Comparison of ENCODE assay signal across 8 cellular contexts in the genomic region with DNA sequence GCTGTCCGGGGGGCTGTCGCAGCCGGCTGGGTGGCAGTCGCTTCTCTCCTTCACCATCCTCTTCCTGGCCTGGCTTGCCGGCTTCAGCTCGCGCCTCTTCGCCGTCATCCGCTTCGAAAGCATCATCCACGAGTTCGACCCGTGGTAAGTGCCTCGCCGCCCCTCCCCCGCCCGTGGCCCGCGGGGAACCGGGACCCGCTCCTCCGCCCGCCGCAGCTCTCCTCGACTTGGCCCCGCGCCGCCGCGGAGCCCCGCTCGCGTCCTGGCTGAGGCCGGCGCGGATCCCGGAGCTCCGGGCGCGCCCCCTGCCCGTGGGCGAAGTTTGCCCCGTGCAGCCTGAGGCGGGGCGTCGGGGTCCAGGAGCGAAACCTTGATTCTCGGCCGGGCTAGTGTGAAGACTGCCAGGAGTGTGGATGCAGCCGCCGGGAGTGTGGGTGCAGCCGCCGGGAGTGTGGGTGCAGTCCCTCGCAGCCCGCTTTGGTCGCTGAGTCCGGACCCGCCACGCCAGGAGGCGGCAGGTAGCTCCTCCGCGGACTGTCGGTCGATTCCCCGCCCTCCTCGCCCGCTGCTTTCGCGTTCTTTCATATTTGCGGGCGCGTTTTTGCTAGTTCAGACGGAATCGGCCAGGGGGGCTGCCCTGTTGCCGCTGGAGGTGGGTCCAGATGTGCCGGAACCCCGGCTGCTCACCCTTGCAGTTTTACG. TPM values are rescaled to one million over a fixed set of nuclear protein-coding genes. Genes with fewer than 3 reads are reported as not detected.
DNase-seq lines count a peak whose midpoint lies in the region; ATAC-seq and TF ChIP-seq lines count a peak whose summit lies in the region.

No MANE protein-coding gene starts in this region.

- H3K4me1 Mint-ChIP-seq in activated naive CD4-positive, alpha-beta T cell treated with anti-CD3 and anti-CD28 coated beads, Interleukin-2, amount 50 U/mL, for 24 hours = peaks cover 29% of the 10 kb centered on the region

- TF ChIP-seq POLR2A in uterus (IDR thresholded peaks at IDR 0.05) = no peak

- peaks cover 6% of the 10 kb centered on the region for H3K36me3 Mint-ChIP-seq in activated naive CD4-positive, alpha-beta T cell treated with anti-CD3 and anti-CD28 coated beads, Interleukin-2, amount 50 U/mL, for 24 hours

- peaks cover 27% of the 10 kb centered on the region for H3K4me1 ChIP-seq in cardiac muscle cell (ENCODE audit: low read depth)
- H3K4me1 ChIP-seq in uterus = peaks cover 0 to 3% of the 10 kb centered on the region in 2 donors

- DNase-seq in DMS53 (lab: John Stamatoyannopoulos, UW) (peak; percentile 52), DMS53 treated with DMSO at 0.1 percent for 48 hours (lab: John Stamatoyannopoulos, UW; ENCODE audit: unreplicated experiment) (no peak), RPMI7951 (ENCODE audit: low read depth) (peak; percentile 24), cardiac muscle cell (ENCODE audit: low read depth in 1 of 2, low spot score in 1 of 2) (peak; percentile 27 to 60), posterior vena cava (ENCODE audit: low spot score) (peak; percentile 87), uterus (peak; percentile 57 to 61)

- H3K27ac ChIP-seq in cardiac muscle cell = peak overlapping the region; percentile 91
- H3K27ac ChIP-seq in uterus = peak overlapping the region; percentile 96 to 98

- peak overlapping the region; percentile 87 for H3K4me3 ChIP-seq in cardiac muscle cell
- peak overlapping the region; percentile 80 to 100 for H3K4me3 ChIP-seq in uterus

- peak; percentile 20 for TF ChIP-seq CTCF in cardiac muscle cell (IDR thresholded peaks at IDR 0.05; ENCODE audit: low read depth, low read length)
- TF ChIP-seq CTCF in uterus (IDR thresholded peaks at IDR 0.05) = peak in 1 of 4 experiments; percentile 6

- peak overlapping the region; percentile 99 for H3K27ac Mint-ChIP-seq in activated naive CD4-positive, alpha-beta T cell treated with anti-CD3 and anti-CD28 coated beads, Interleukin-2, amount 50 U/mL, for 24 hours

- peak; percentile 10 for ATAC-seq in HG02938 (IDR thresholded peaks at IDR 0.05; ENCODE audit: unreplicated experiment)

- intact Hi-C loops in posterior vena cava (cut with DNase I) (no loop called here), uterus (cut with DNase I; ENCODE audit: low total_unique reads) (no loop called here)

- H3K4me3 Mint-ChIP-seq in activated naive CD4-positive, alpha-beta T cell treated with anti-CD3 and anti-CD28 coated beads, Interleukin-2, amount 50 U/mL, for 24 hours = peak overlapping the region; percentile 98

- H3K27me3 ChIP-seq in cardiac muscle cell = no peaks in the 10 kb centered on the region
- H3K27me3 ChIP-seq in uterus = no peaks in the 10 kb centered on the region

- H3K36me3 ChIP-seq in cardiac muscle cell (no peaks in the 10 kb centered on the region), uterus (no peaks in the 10 kb centered on the region)

- H3K27me3 Mint-ChIP-seq in activated naive CD4-positive, alpha-beta T cell treated with anti-CD3 and anti-CD28 coated beads, Interleukin-2, amount 50 U/mL, for 24 hours = no peaks in the 10 kb centered on the region

- no peaks in the 10 kb centered on the region for H3K9me3 Mint-ChIP-seq in activated naive CD4-positive, alpha-beta T cell treated with anti-CD3 and anti-CD28 coated beads, Interleukin-2, amount 50 U/mL, for 24 hours

- H3K9me3 ChIP-seq in cardiac muscle cell (ENCODE audit: low read depth) = no peaks in the 10 kb centered on the region
- H3K9me3 ChIP-seq in uterus = no peaks in the 10 kb centered on the region

RNA-seq across cellular contexts. Expression of gene STT3B, which starts 0.6 kb away (rescaled TPM):
- 175 and 186 TPM in 2 replicates for total RNA-seq in RPMI7951 (2014; rRNA removed; shearing (Covaris generic))
- total RNA-seq in cardiac muscle cell = 106 and 124 TPM in 2 replicates
- 105 and 113 TPM in 2 replicates for polyA plus RNA-seq in cardiac muscle cell
- 10 to 100 TPM; 82.5 to 84.7 TPM for total RNA-seq in posterior vena cava
- 100 to 1,000 TPM in 2 of 4 donors, 10 to 100 TPM in 2; 57.1 to 233 (median 96.0) TPM for total RNA-seq in uterus
